Comparison of ENCODE assay signal across 19 cellular contexts in the genomic region with DNA sequence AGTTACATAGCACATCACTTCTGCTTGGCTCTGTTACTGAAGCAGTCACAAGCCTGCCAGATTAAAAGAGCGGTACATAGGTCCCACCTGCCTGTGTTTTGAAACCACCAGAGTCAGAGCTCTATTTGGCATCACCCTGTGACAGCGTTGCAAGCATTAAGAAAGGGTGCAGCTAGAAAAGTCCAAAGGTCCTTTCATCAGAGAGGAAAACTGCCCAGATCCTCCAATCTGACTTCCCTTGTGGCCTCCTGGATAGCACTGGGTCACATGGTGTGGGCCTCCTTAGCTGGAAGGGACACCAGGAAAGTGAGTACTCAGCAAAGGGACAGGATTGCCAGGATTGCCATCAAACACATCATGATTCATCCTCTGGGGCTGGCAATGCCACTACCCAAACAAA. TPM values are rescaled to one million over a fixed set of nuclear protein-coding genes. Genes with fewer than 3 reads are reported as not detected.
DNase-seq lines count a peak whose midpoint lies in the region; ATAC-seq and TF ChIP-seq lines count a peak whose summit lies in the region.
"Had no signal": no experiment of that assay in that cellular context is flagged by ENCODE, and none has a peak within 500 bp of the region (broad histone marks: within the 10 kb centered on the region; RNA-seq: fewer than 3 reads in every experiment).

No MANE protein-coding gene starts in this region.

- H3K9me3 Mint-ChIP-seq in memory B cell = no peaks in the 10 kb centered on the region
- H3K9me3 Mint-ChIP-seq in activated CD4-positive, alpha-beta T cell treated with anti-CD3 and anti-CD28 coated beads for 36 hours (ENCODE audit: low read depth) = no peaks in the 10 kb centered on the region
- H3K9me3 Mint-ChIP-seq: HFFc6, mesothelial cell of epicardium had no signal

- POLR2A ChIA-PET in activated CD4-positive, alpha-beta T cell treated with anti-CD3 and anti-CD28 coated beads for 36 hours (lab: Charles Lee) = no interaction called here

- 39% methylated on average over 2 of the region's 2 CpGs; no CpG with 5 or more reads in 1 of the 2 donors for WGBS in transverse colon (ENCODE audit: low coverage in 1 of 2), 2 donors

- no peak overlapping the region for H3K4me3 ChIP-seq in transverse colon

- no peak for TF ChIP-seq POLR2A in transverse colon (IDR thresholded peaks at IDR 0.05)

- TF ChIP-seq CTCF in transverse colon (IDR thresholded peaks at IDR 0.05) = no peak

- in situ Hi-C loops in transverse colon (cut with MboI; ENCODE audit: low pct_ligation_motif_present in 1 of 4, low pct_unique_long_range_greater_than_20kb in 1 of 4, low sequenced_read_pairs in 3 of 4) = no loop called here

- intact Hi-C loops in transverse colon (cut with DNase I; ENCODE audit: low total_unique reads) = no loop called here
- intact Hi-C loops in activated CD4-positive, alpha-beta T cell treated with anti-CD3 and anti-CD28 coated beads for 36 hours (cut with DNase I, micrococcal nuclease) = no loop called here

- peak; percentile 31 for DNase-seq in HuH-7.5 (ENCODE audit: low spot score)
- peak; percentile 20 for DNase-seq in astrocyte of the hippocampus (ENCODE audit: low read depth, low spot score)
- no peak for DNase-seq in memory B cell (ENCODE audit: low spot score in 2 of 2)
- peak; percentile 73 for DNase-seq in transverse colon
- no peak for DNase-seq in DMS79 (lab: John Stamatoyannopoulos, UW)
- DNase-seq in activated CD4-positive, alpha-beta T cell treated with anti-CD3 and anti-CD28 coated beads for 36 hours = no peak
- DNase-seq: activated CD4-positive, CD25-positive, alpha-beta regulatory T cell treated with anti-CD3 and anti-CD28 coated beads, Interleukin-2, amount 50 U/mL, for 72 hours; activated gamma-delta T cell treated with Interleukin-2 at 50 U/mL for 16 hours; BE2C; GF-D8; HFFc6; IMR-90; MM.1S; NCI-H748 treated with DMSO at 0.1 percent for 48 hours; OCI-M1; right cardiac atrium; stimulated activated naive CD8-positive, alpha-beta T cell treated with anti-CD3 and anti-CD28 coated beads, Interleukin-15, Interleukin-2, amounts not matched to agents 100 U/mL and 50 U/mL, for 24 hours had no signal

- CTCF ChIA-PET in activated CD4-positive, alpha-beta T cell treated with anti-CD3 and anti-CD28 coated beads for 36 hours (lab: Charles Lee) = interaction anchor here (1.0 kb wide), 1 partner anchor 23 kb away, joined by 3 read pairs; no protein-coding TSS in a partner anchor

- TF ChIP-seq EP300 in transverse colon (IDR thresholded peaks at IDR 0.05; ENCODE audit: low read depth) = no peak

- H3K36me3 ChIP-seq in transverse colon = peaks cover 0 to 6% (median 3%) of the 10 kb centered on the region in 4 donors
- H3K36me3 ChIP-seq: BE2C had no signal

- ATAC-seq in memory B cell (ENCODE audit: low read depth) = no peak
- ATAC-seq in HG03378 (IDR thresholded peaks at IDR 0.05; ENCODE audit: unreplicated experiment) = no peak
- ATAC-seq in activated CD4-positive, alpha-beta T cell treated with anti-CD3 and anti-CD28 coated beads for 36 hours = no peak
- ATAC-seq: stimulated activated naive CD8-positive, alpha-beta T cell treated with anti-CD3 and anti-CD28 coated beads, Interleukin-15, Interleukin-2, amounts not matched to agents 100 U/mL and 50 U/mL, for 24 hours had no signal

- peaks cover 7 to 47% (median 18%) of the 10 kb centered on the region in 4 donors for H3K4me1 ChIP-seq in transverse colon
- H3K4me1 ChIP-seq: BE2C had no signal

- H3K9me3 ChIP-seq in transverse colon = no peaks in the 10 kb centered on the region
- H3K9me3 ChIP-seq: BE2C had no signal

- H3K27me3 Mint-ChIP-seq in memory B cell = no peaks in the 10 kb centered on the region
- H3K27me3 Mint-ChIP-seq in activated CD4-positive, alpha-beta T cell treated with anti-CD3 and anti-CD28 coated beads for 36 hours = no peaks in the 10 kb centered on the region

- H3K27me3 ChIP-seq in transverse colon = no peaks in the 10 kb centered on the region
- H3K27me3 ChIP-seq: BE2C had no signal

- peak overlapping the region; percentile 41 for H3K27ac Mint-ChIP-seq in memory B cell
- H3K27ac Mint-ChIP-seq in activated CD4-positive, alpha-beta T cell treated with anti-CD3 and anti-CD28 coated beads for 36 hours = no peak overlapping the region
- H3K27ac Mint-ChIP-seq: HFFc6, mesothelial cell of epicardium had no signal

- no peaks in the 10 kb centered on the region for H3K4me1 Mint-ChIP-seq in memory B cell
- H3K4me1 Mint-ChIP-seq in activated CD4-positive, alpha-beta T cell treated with anti-CD3 and anti-CD28 coated beads for 36 hours = peaks cover 12% of the 10 kb centered on the region

- H3K27ac ChIP-seq in transverse colon = peak overlapping the region; percentile 49 to 73 (median 66)

- H3K4me3 Mint-ChIP-seq in memory B cell = no peak overlapping the region
- H3K4me3 Mint-ChIP-seq in activated CD4-positive, alpha-beta T cell treated with anti-CD3 and anti-CD28 coated beads for 36 hours = no peak overlapping the region
- H3K4me3 Mint-ChIP-seq: HFFc6, mesothelial cell of epicardium had no signal

- peaks cover 32% of the 10 kb centered on the region for H3K36me3 Mint-ChIP-seq in memory B cell
- H3K36me3 Mint-ChIP-seq in activated CD4-positive, alpha-beta T cell treated with anti-CD3 and anti-CD28 coated beads for 36 hours (ENCODE audit: low read depth) = peaks cover 2% of the 10 kb centered on the region

RNA-seq across cellular contexts. Expression of a gene that starts 22.9 kb away (rescaled TPM):
- 100 to 1,000 TPM; 131 to 156 (median 142) TPM for total RNA-seq in transverse colon
- 1 to 10 TPM; 5.1 to 5.4 TPM for total RNA-seq in activated CD4-positive, alpha-beta T cell treated with anti-CD3 and anti-CD28 coated beads for 36 hours

RNA-seq across cellular contexts. Expression of a gene that starts 32.5 kb away (rescaled TPM):
- 10 to 100 TPM in 3 of 4 donors, 1 to 10 TPM in 1; 7.5 to 62.4 (median 37.2) TPM for total RNA-seq in transverse colon
- total RNA-seq in activated CD4-positive, alpha-beta T cell treated with anti-CD3 and anti-CD28 coated beads for 36 hours = 10 to 100 TPM; 77.9 to 82.6 TPM

Comparison
In these comparisons a context has a peak if more than half of its experiments do, and no peak if none do; other contexts are left out.
1. DNase-seq: peak in HuH-7.5 (single experiment), astrocyte of the hippocampus (single experiment) and transverse colon (single experiment); none in memory B cell (0 of 2), DMS79 (single experiment) and activated CD4-positive, alpha-beta T cell treated with anti-CD3 and anti-CD28 coated beads for 36 hours (single experiment).
2. RNA of a gene that starts 22.9 kb away (total RNA-seq): 131 to 156 TPM in transverse colon; 5.1 to 5.4 TPM in activated CD4-positive, alpha-beta T cell treated with anti-CD3 and anti-CD28 coated beads for 36 hours; every median in the first group is over 10 times any median in the second.